Comparison of ENCODE assay signal across 16 cellular contexts in genomic region chr7:158416283-158416933, GRCh38.
DNase-seq lines count a peak whose midpoint lies in the region; ATAC-seq and TF ChIP-seq lines count a peak whose summit lies in the region.
"Had no signal": no experiment of that assay in that cellular context is flagged by ENCODE, and none has a peak within 500 bp of the region (broad histone marks: within the 10 kb centered on the region; RNA-seq: fewer than 3 reads in every experiment).

No MANE protein-coding gene starts in this region.

- no peak overlapping the region for H2AFZ ChIP-seq in neuronal stem cell (ENCODE audit: low read length)

- no peaks in the 10 kb centered on the region for H3K79me1 ChIP-seq in neuronal stem cell (ENCODE audit: low read depth, low read length)

- H3K27ac ChIP-seq in body of pancreas: no peak overlapping the region
- no peak overlapping the region for H3K27ac ChIP-seq in neuronal stem cell (replicated peaks; ENCODE audit: low read length)
- H3K27ac ChIP-seq: SK-N-MC had no signal

- no peak overlapping the region for H2BK15ac ChIP-seq in neuronal stem cell (ENCODE audit: low read length)

- H3K36me3 ChIP-seq in body of pancreas (replicated peaks in 1 of 2; ENCODE audit: insufficient read depth in 1 of 2, low read depth in 2 of 2) (no peaks in the 10 kb centered on the region), neuronal stem cell (replicated peaks in 1 of 2; ENCODE audit: control insufficient read depth in 2 of 2, insufficient read depth in 2 of 2, low read length in 2 of 2) (no peaks in the 10 kb centered on the region)

- no peak overlapping the region for H3K4me2 ChIP-seq in neuronal stem cell (ENCODE audit: insufficient read depth, low read length, poor library complexity, severe bottlenecking)

- no peak overlapping the region for H2BK12ac ChIP-seq in neuronal stem cell (ENCODE audit: low read length)

- no peak overlapping the region for H3K14ac ChIP-seq in neuronal stem cell (ENCODE audit: low read length)

- H3K9ac ChIP-seq in neuronal stem cell (ENCODE audit: low read depth, low read length, poor library complexity): no peak overlapping the region

- H2AK5ac ChIP-seq in neuronal stem cell (ENCODE audit: low read depth, low read length): peak overlapping the region; percentile 9

- no peak overlapping the region for H3K4ac ChIP-seq in neuronal stem cell (ENCODE audit: low read length)

- ATAC-seq in body of pancreas: no peak
- ATAC-seq in HG03378 (IDR thresholded peaks at IDR 0.05; ENCODE audit: unreplicated experiment): no peak
- ATAC-seq: HCT116, Right ventricle myocardium inferior had no signal

- intact Hi-C loops in body of pancreas (cut with DNase I): no loop called here

- H4K8ac ChIP-seq in neuronal stem cell (ENCODE audit: low read depth, low read length): no peak overlapping the region

- H3K9me3 ChIP-seq in body of pancreas (no peaks in the 10 kb centered on the region), neuronal stem cell (replicated peaks in 1 of 2; ENCODE audit: control insufficient read depth in 2 of 2, insufficient read depth in 1 of 2, low read depth in 1 of 2, low read length in 2 of 2) (peaks cover 0 to 2% of the 10 kb centered on the region in 2 donors)
- H3K9me3 ChIP-seq: Caco-2 had no signal

- no peak for TF ChIP-seq POLR2A in body of pancreas (IDR thresholded peaks at IDR 0.05)

- H3K27me3 ChIP-seq in body of pancreas (no peaks in the 10 kb centered on the region), neuronal stem cell (ENCODE audit: control insufficient read depth in 3 of 3, insufficient read depth in 3 of 3, low read depth in 1 of 3, low read length in 3 of 3) (no peaks in the 10 kb centered on the region)

- no peak overlapping the region for H3K18ac ChIP-seq in neuronal stem cell (ENCODE audit: low read length)

- peak; percentile 36 for DNase-seq in activated effector memory CD4-positive, alpha-beta T cell treated with anti-CD3 and anti-CD28 coated beads, Interleukin-2, amount 50 U/mL, for 16 hours
- no peak for DNase-seq in activated effector memory CD4-positive, alpha-beta T cell treated with Interleukin-2 at 50 U/mL for 16 hours
- DNase-seq in body of pancreas: peak in 3 of 4 donors; percentile 22 to 42 (median 30)
- DNase-seq in neuronal stem cell (ENCODE audit: low spot score): no peak
- no peak for DNase-seq in kidney tubule cell (ENCODE audit: low spot score)
- DNase-seq in H4 (ENCODE audit: low spot score): no peak
- DNase-seq in T-helper 2 cell: no peak
- DNase-seq: DMS79, Karpas-422, NCI-H2227 treated with DMSO at 0.1 percent for 48 hours, NCI-H774 had no signal

- no peak overlapping the region for H3K23ac ChIP-seq in neuronal stem cell (ENCODE audit: low read depth, low read length, poor library complexity)

- 70 to 73% methylated on average over 5 of the region's 5 CpGs for WGBS in body of pancreas, 2 donors
- WGBS in neuronal stem cell (ENCODE audit: extremely low coverage in 2 of 2, insufficient read length in 2 of 2, insufficient replicate concordance in 1 of 2), 2 donors: no CpG with 5 or more reads among the region's 5 CpGs

- TF ChIP-seq CTCF in body of pancreas (IDR thresholded peaks at IDR 0.05): no peak

- H3K4me1 ChIP-seq in body of pancreas (no peaks in the 10 kb centered on the region), neuronal stem cell (ENCODE audit: control insufficient read depth in 2 of 2, insufficient read depth in 1 of 2, low read depth in 1 of 2, low read length in 2 of 2) (peaks cover 0 to 12% of the 10 kb centered on the region in 2 donors)
- H3K4me1 ChIP-seq: Caco-2 had no signal

- no peak overlapping the region for H2BK5ac ChIP-seq in neuronal stem cell (ENCODE audit: low read length)

- H4K91ac ChIP-seq in neuronal stem cell (ENCODE audit: low read depth, low read length, poor library complexity): no peak overlapping the region

- H3K4me3 ChIP-seq in body of pancreas (no peak overlapping the region), neuronal stem cell (ENCODE audit: low read length in 2 of 2) (peak overlapping the region in 1 of 2 donors; percentile 15)
- H3K4me3 ChIP-seq: SK-N-MC had no signal

- no peak overlapping the region for H2BK120ac ChIP-seq in neuronal stem cell (ENCODE audit: low read depth, low read length)

Comparison
In these comparisons a context has a peak if more than half of its experiments do, and no peak if none do; other contexts are left out.
1. DNase-seq: peak in activated effector memory CD4-positive, alpha-beta T cell treated with anti-CD3 and anti-CD28 coated beads, Interleukin-2, amount 50 U/mL, for 16 hours (single experiment) and body of pancreas (3 of 4); none in activated effector memory CD4-positive, alpha-beta T cell treated with Interleukin-2 at 50 U/mL for 16 hours (single experiment), neuronal stem cell (single experiment), kidney tubule cell (single experiment), H4 (single experiment) and T-helper 2 cell (0 of 5).